ENCODE assay signal across 1 cellular context in genomic region chr12:50314629-50315312, GRCh38.
TF ChIP-seq lines count a peak whose summit lies in the region.

No MANE protein-coding gene starts in this region.

TF ChIP-seq in K562, 482 proteins besides CTCF, POLR2A, EP300 and RAD21 (continued from another document):
- TF ChIP-seq ZNF609 (CRISPR knock-in tag; IDR thresholded peaks at IDR 0.05; ENCODE audit: borderline replicate concordance) (no peak), DEAF1 (CRISPR knock-in tag; IDR thresholded peaks at IDR 0.05) (peak; percentile 71), MECOM (CRISPR knock-in tag; IDR thresholded peaks at IDR 0.05) (no peak), RB1 (IDR thresholded peaks at IDR 0.05; ENCODE audit: low read depth) (0 out of 2 replicates have a peak, but pooled peaks have one; percentile 19), SMC3 (conservative IDR thresholded peaks at IDR 0.05; ENCODE audit: insufficient read depth, low read depth, low read length) (peak; percentile 82), ZNF76 (CRISPR knock-in tag; IDR thresholded peaks at IDR 0.05; ENCODE audit: borderline replicate concordance) (no peak), ARID2 (IDR thresholded peaks at IDR 0.05) (peak; percentile 91), TRIM28 (IDR thresholded peaks at IDR 0.05) (no peak), MYC (IDR thresholded peaks at IDR 0.05; ENCODE audit: low read depth, low read length) (no peak), MYC (CRISPR knock-in tag; IDR thresholded peaks at IDR 0.05; ENCODE audit: borderline replicate concordance, low read depth) (no peak), SRSF7 (optimal IDR thresholded peaks at IDR 0.05; ENCODE audit: low read depth, low read length) (no peak), PBX2 (CRISPR knock-in tag; IDR thresholded peaks at IDR 0.05; ENCODE audit: low read depth) (no peak), PBX2 (tag; conservative IDR thresholded peaks at IDR 0.05; ENCODE audit: low read depth) (no peak), RREB1 (CRISPR knock-in tag; IDR thresholded peaks at IDR 0.05) (no peak), CBFA2T3 (IDR thresholded peaks at IDR 0.05) (no peak), KLF16 (IDR thresholded peaks at IDR 0.05) (0 out of 2 replicates have a peak, but pooled peaks have one; percentile 25), SNRNP70 (optimal IDR thresholded peaks at IDR 0.05; ENCODE audit: low read depth, low read length) (no peak), STAG1 (CRISPR knock-in tag; IDR thresholded peaks at IDR 0.05; ENCODE audit: borderline replicate concordance) (peak; percentile 14; the same call in 1 of the 2 replicates), PRDM10 (IDR thresholded peaks at IDR 0.05; ENCODE audit: partially characterized antibody) (no peak)
